Comparison of ENCODE assay signal across 28 cellular contexts in the genomic region with DNA sequence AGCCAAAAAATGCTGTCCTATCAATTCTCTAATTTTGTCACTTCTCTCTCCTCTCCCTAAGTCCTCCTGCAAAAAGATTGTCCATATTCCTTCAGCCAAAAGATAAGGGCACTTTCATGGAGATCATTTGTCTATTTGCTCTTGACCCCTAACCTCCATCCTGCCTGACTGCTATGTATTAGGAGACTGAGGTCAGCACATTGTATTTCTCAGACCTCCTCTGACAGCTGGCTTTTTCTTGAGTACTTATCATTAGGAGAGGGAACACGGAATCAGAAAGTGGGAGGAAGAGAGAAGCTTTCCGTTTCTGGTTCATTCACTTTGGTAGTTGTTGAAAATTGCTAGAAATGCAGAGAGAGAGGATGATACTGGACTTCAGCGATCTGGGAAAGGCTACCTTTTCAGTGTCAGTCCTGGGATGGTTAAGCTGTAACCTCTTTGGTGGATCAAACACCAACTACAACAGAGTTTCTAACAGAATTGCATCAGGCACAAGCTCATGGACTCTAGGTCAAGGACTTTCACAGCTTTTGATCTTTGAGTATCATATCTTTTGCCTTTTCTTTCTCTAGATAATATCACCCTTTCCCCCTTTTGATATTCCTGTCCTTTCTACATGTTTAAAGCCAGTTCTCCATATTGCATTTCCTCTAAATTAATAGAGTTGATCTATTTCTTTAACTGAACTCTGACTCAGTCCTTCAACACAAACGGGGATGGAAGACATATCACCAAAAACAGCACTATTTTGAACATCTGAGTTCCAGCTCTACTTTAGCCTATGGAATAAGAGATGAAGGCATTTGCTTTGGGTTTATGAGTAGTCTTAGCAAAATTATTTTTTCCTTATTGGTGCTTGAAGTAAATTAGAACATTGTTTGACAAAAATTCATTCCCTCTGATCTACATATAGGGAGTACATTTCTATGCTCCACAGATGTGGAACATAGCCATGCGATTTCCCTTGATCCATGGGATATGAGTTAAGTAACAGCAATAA.
"Had no signal": no experiment of that assay in that cellular context is flagged by ENCODE, and none has a peak within 500 bp of the region (broad histone marks: within the 10 kb centered on the region; RNA-seq: fewer than 3 reads in every experiment).

No MANE protein-coding gene starts in this region.

- H3K9me3 ChIP-seq: left ventricle myocardium inferior, psoas muscle, right atrium auricular region, right lobe of liver, stomach, testis, thyroid gland, transverse colon, upper lobe of left lung, vagina had no signal

- H2AFZ ChIP-seq: parathyroid adenoma had no signal

- H3K4me1 Mint-ChIP-seq: immature natural killer cell; naive B cell; natural killer cell; stimulated activated memory B cell treated with anti-CD40 and anti-IgM and Interleukin-4, amounts not matched to agents 10 μg/mL and 1 μg/mL and 100 μg/mL, for 72 hours had no signal

- H3K4me3 ChIP-seq: left ventricle myocardium inferior, lung, psoas muscle, right atrium auricular region, right lobe of liver, smooth muscle cell, stomach, testis, thyroid gland, transverse colon, upper lobe of left lung, vagina had no signal

- DNase-seq: hippocampal formation; immature natural killer cell; kidney; left ventricle myocardium inferior; mesendoderm; naive B cell; natural killer cell; nucleus accumbens; psoas muscle; right lobe of liver; stimulated activated CD4-positive, alpha-beta T cell treated with anti-CD3 and anti-CD28 coated beads, Interleukin-1b, Interleukin-23, amount 100 ng/mL, for 48 hours; stimulated activated CD4-positive, alpha-beta T cell treated with anti-CD3 and anti-CD28 coated beads, Interleukin-2, amount 100 ng/mL, for 48 hours; stimulated activated CD4-positive, alpha-beta T cell treated with anti-CD3 and anti-CD28 coated beads, Interleukin-4, amount 100 ng/mL, for 4 hours; stimulated activated CD8-positive, alpha-beta memory T cell treated with anti-CD3 and anti-CD28 coated beads, Interleukin-4, amount 100 ng/mL, for 48 hours; stimulated activated naive CD8-positive, alpha-beta T cell treated with anti-CD3 and anti-CD28 coated beads, Interleukin-15, Interleukin-2, amounts not matched to agents 100 U/mL and 50 U/mL, for 24 hours; stomach; testis; thyroid gland; transverse colon; upper lobe of left lung had no signal

- H3K4me2 ChIP-seq: smooth muscle cell had no signal

- H3K9ac ChIP-seq: parathyroid adenoma had no signal

- H3K36me3 ChIP-seq: left ventricle myocardium inferior, right atrium auricular region, right lobe of liver, stomach, thyroid gland, transverse colon, upper lobe of left lung, vagina had no signal

- H3K4me1 ChIP-seq: left ventricle myocardium inferior, parathyroid adenoma, psoas muscle, right atrium auricular region, right lobe of liver, stomach, thyroid gland, transverse colon, upper lobe of left lung, vagina had no signal

- H3K27ac Mint-ChIP-seq: immature natural killer cell; mesothelial cell of epicardium; naive B cell; natural killer cell; stimulated activated memory B cell treated with anti-CD40 and anti-IgM and Interleukin-4, amounts not matched to agents 10 μg/mL and 1 μg/mL and 100 μg/mL, for 72 hours had no signal

- H3K36me3 Mint-ChIP-seq: immature natural killer cell; naive B cell; natural killer cell; stimulated activated memory B cell treated with anti-CD40 and anti-IgM and Interleukin-4, amounts not matched to agents 10 μg/mL and 1 μg/mL and 100 μg/mL, for 72 hours had no signal

- H3K27me3 ChIP-seq: right atrium auricular region, right lobe of liver, stomach, testis, thyroid gland, transverse colon, upper lobe of left lung, vagina had no signal

- H3K27me3 Mint-ChIP-seq: stimulated activated memory B cell treated with anti-CD40 and anti-IgM and Interleukin-4, amounts not matched to agents 10 μg/mL and 1 μg/mL and 100 μg/mL, for 72 hours had no signal

- H3K79me2 ChIP-seq: parathyroid adenoma had no signal

- H3K4me3 Mint-ChIP-seq: immature natural killer cell; mesothelial cell of epicardium; naive B cell; natural killer cell; neural crest cell; stimulated activated memory B cell treated with anti-CD40 and anti-IgM and Interleukin-4, amounts not matched to agents 10 μg/mL and 1 μg/mL and 100 μg/mL, for 72 hours had no signal

- H3K27ac ChIP-seq: left ventricle myocardium inferior, parathyroid adenoma, psoas muscle, right atrium auricular region, right lobe of liver, stomach, testis, thyroid gland, transverse colon, upper lobe of left lung, vagina had no signal

- H3K9me3 Mint-ChIP-seq: natural killer cell; stimulated activated memory B cell treated with anti-CD40 and anti-IgM and Interleukin-4, amounts not matched to agents 10 μg/mL and 1 μg/mL and 100 μg/mL, for 72 hours had no signal

- ATAC-seq: natural killer cell; psoas muscle; stimulated activated memory B cell treated with anti-CD40 and anti-IgM and Interleukin-4, amounts not matched to agents 10 μg/mL and 1 μg/mL and 100 μg/mL, for 72 hours; stimulated activated naive CD8-positive, alpha-beta T cell treated with anti-CD3 and anti-CD28 coated beads, Interleukin-15, Interleukin-2, amounts not matched to agents 100 U/mL and 50 U/mL, for 24 hours had no signal
